1 cellular context compared by ENCODE assay signal in genomic region chr10:14163374-14164125, GRCh38.
TF ChIP-seq lines count a peak whose summit lies in the region.

No MANE protein-coding gene starts in this region.

TF ChIP-seq in IMR-90, 13 proteins besides CTCF, POLR2A, EP300 and RAD21:
- TF ChIP-seq USF2 (IDR thresholded peaks at IDR 0.05; ENCODE audit: low read depth, low read length), result no peak
